ENCODE assay signal across 1 cellular context in the genomic region with DNA sequence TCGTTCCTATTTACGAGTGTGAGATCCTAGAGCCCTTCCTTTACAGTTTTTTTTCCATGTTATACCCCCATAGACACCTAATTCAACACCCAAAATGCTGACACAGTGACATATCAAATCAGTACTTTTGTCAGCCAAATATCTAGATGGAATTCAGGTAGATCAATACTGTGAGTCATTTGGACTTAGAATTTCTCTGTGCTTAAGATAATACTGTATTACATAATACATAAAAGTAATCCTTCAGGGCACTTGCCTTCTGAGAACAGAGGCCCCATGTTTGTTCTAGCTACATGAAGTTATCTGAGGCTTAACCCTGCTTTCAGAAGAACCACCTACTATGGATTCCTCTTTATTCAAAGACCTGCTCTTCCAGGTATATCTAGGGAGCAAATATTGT.
TF ChIP-seq lines count a peak whose summit lies in the region.

No MANE protein-coding gene starts in this region.

TF ChIP-seq in GM23338, 12 proteins besides CTCF, POLR2A, EP300 and RAD21 (continued from another document):
- TF ChIP-seq ZNF462 (CRISPR knock-in tag; IDR thresholded peaks at IDR 0.05) (no peak), ZNF331 (CRISPR knock-in tag; IDR thresholded peaks at IDR 0.05; ENCODE audit: low read depth) (no peak), ZNF114 (CRISPR knock-in tag; IDR thresholded peaks at IDR 0.05) (no peak), POLR2AphosphoS5 (IDR thresholded peaks at IDR 0.05; ENCODE audit: low read depth) (no peak)
